ENCODE assay signal across 27 cellular contexts in the genomic region with DNA sequence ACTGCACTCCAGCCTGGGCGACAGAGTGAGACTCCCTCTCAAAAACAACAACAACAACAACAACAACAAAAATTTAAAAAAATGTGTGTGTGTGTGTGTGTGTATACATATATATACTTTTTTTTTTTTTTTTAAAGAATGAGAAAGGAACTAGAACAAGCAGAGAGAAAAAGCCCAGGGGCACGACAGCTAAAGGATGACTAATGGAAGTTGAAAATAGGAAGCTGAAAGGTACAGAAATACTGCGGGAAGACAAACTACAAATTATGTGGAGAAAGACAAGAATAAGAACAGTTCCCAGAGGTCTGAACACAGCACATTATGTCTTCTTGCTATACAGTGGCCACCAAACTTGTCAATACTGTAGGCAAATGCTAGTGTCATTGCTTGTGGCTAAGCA.
"Had no signal": no experiment of that assay in that cellular context is flagged by ENCODE, and none has a peak within 500 bp of the region (broad histone marks: within the 10 kb centered on the region; RNA-seq: fewer than 3 reads in every experiment).

No MANE protein-coding gene starts in this region.

- H3K9me3 ChIP-seq: left lung, prostate gland, thoracic aorta, vagina had no signal

- H3K9ac ChIP-seq: neural progenitor cell had no signal

- H3K4me3 ChIP-seq: hepatocyte, left lung, lung, neural progenitor cell, prostate gland, thoracic aorta, vagina had no signal

- H3K4me2 ChIP-seq: hepatocyte, neural progenitor cell had no signal

- H3K9me3 Mint-ChIP-seq: activated CD4-positive, alpha-beta T cell treated with anti-CD3 and anti-CD28 coated beads, Interleukin-2, amount 10 ng/mL, durations not matched to agents 7 days and 5 days; activated T-helper 2 cell treated with anti-CD3 and anti-CD28 coated beads, Interferon-gamma antibody, Interleukin-2, Interleukin-4, amounts not matched to agents 10 μg/mL and 5 μg/mL and 100 μg/mL, durations not matched to agents 14 hours and 24 hours and 36 hours; brain; immature natural killer cell; mesothelial cell of epicardium; naive thymus-derived CD8-positive, alpha-beta T cell; neural progenitor cell; stimulated activated naive B cell treated with anti-CD40 and anti-IgM and Interleukin-4, amounts not matched to agents 10 μg/mL and 1 μg/mL and 100 μg/mL, for 72 hours; type B pancreatic cell had no signal

- H3K4me3 Mint-ChIP-seq: activated CD4-positive, alpha-beta T cell treated with anti-CD3 and anti-CD28 coated beads, Interleukin-2, amount 10 ng/mL, durations not matched to agents 7 days and 5 days; activated CD8-positive, alpha-beta T cell treated with anti-CD3 and anti-CD28 coated beads, Interleukin-2, amount 10 ng/mL, durations not matched to agents 7 days and 5 days; brain; immature natural killer cell; mesothelial cell of epicardium; neural progenitor cell; stimulated activated naive B cell treated with anti-CD40 and anti-IgM and Interleukin-4, amounts not matched to agents 10 μg/mL and 1 μg/mL and 100 μg/mL, for 72 hours; type B pancreatic cell had no signal

- H3K36me3 Mint-ChIP-seq: brain; immature natural killer cell; mesothelial cell of epicardium; neural progenitor cell; stimulated activated naive B cell treated with anti-CD40 and anti-IgM and Interleukin-4, amounts not matched to agents 10 μg/mL and 1 μg/mL and 100 μg/mL, for 72 hours; type B pancreatic cell had no signal

- H3K27ac ChIP-seq: hepatocyte, left lung, neural progenitor cell, prostate gland, thoracic aorta, vagina had no signal

- H3K27ac Mint-ChIP-seq: activated CD8-positive, alpha-beta T cell treated with anti-CD3 and anti-CD28 coated beads, Interleukin-2, amount 10 ng/mL, durations not matched to agents 7 days and 5 days; activated T-helper 2 cell treated with anti-CD3 and anti-CD28 coated beads, Interferon-gamma antibody, Interleukin-2, Interleukin-4, amounts not matched to agents 10 μg/mL and 5 μg/mL and 100 μg/mL, durations not matched to agents 14 hours and 24 hours and 36 hours; brain; immature natural killer cell; mesothelial cell of epicardium; neural progenitor cell; stimulated activated naive B cell treated with anti-CD40 and anti-IgM and Interleukin-4, amounts not matched to agents 10 μg/mL and 1 μg/mL and 100 μg/mL, for 72 hours; type B pancreatic cell had no signal

- ATAC-seq: activated CD4-positive, CD25-positive, alpha-beta regulatory T cell treated with anti-CD3 and anti-CD28 coated beads, Interleukin-2, amount 50 U/mL, for 24 hours; activated CD8-positive, alpha-beta T cell treated with anti-CD3 and anti-CD28 coated beads, Interleukin-2, amount 10 ng/mL, durations not matched to agents 7 days and 5 days; left lung; naive thymus-derived CD8-positive, alpha-beta T cell; stimulated activated naive B cell treated with anti-CD40 and anti-IgM and Interleukin-4, amounts not matched to agents 10 μg/mL and 1 μg/mL and 100 μg/mL, for 72 hours had no signal

- H3K4me1 ChIP-seq: left lung, neural progenitor cell, prostate gland, vagina had no signal

- H3K36me3 ChIP-seq: left lung, neural progenitor cell, prostate gland, thoracic aorta, vagina had no signal

- H2AFZ ChIP-seq: hepatocyte, neural progenitor cell had no signal

- H3K79me2 ChIP-seq: hepatocyte had no signal

- H3K27me3 ChIP-seq: left lung, vagina had no signal

- DNase-seq: activated CD4-positive, alpha-beta T cell treated with anti-CD3 and anti-CD28 coated beads, Interleukin-2, amount 10 ng/mL, durations not matched to agents 7 days and 5 days; activated CD8-positive, alpha-beta T cell treated with anti-CD3 and anti-CD28 coated beads, Interleukin-2, amount 10 ng/mL, durations not matched to agents 7 days and 5 days; activated naive CD4-positive, alpha-beta T cell; activated T-cell treated with anti-CD3 and anti-CD28 coated beads, Interleukin-2, amount 50 U/mL, for 1 hour; aorta; caudate nucleus; dermis blood vessel endothelial cell; effector CD8-positive, alpha-beta T cell; foreskin melanocyte; immature natural killer cell; kidney glomerular epithelial cell; left lung; naive thymus-derived CD8-positive, alpha-beta T cell; stimulated activated CD4-positive, alpha-beta T cell treated with anti-CD3 and anti-CD28 coated beads, Interleukin-2, amount 100 ng/mL, for 48 hours; stimulated activated CD8-positive, alpha-beta memory T cell treated with anti-CD3 and anti-CD28 coated beads, Interleukin-4, amount 100 ng/mL, for 48 hours; stimulated activated naive B cell treated with anti-CD40 and anti-IgM and Interleukin-4, amounts not matched to agents 10 μg/mL and 1 μg/mL and 100 μg/mL, for 72 hours had no signal
